Comparison of ENCODE assay signal across 10 cellular contexts in the genomic region with DNA sequence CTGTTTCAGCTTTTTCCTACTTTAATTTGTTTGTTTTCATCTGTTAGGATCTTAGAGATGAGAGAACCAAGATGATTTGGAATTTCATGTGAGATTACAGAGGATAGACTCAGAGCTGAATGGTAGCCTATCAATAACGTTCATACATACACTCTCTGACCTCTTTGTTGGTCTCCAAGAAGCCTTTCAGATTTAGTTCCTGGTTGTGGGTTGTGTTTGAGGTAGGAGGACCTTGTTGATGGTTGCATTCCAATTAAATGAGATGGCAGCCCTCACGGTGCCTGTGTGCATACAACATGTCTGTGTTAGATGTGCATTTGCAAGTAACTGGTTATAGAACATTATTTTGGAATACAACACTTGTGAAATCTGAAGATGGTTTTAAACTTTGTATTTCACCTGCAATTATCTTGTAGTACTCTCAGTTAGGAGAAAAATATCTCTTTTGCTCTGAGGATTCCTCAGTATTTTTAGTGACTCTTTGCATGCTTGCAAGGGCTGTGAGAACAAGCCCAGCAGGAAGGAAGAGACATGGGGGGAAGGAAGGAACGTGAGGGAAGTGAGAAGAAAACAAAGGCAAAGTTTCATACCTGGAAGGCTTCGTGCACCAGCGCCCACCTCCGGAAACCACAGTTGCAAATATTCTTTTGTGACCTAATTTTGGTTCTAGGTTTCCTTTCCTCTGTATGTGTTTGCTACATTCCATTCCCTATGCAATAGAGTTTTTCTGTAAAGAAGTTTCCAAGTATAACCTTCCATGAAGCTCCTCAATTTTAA.
A peak's percentile ranks its signal among the peaks of the same experiment; 100 is the strongest.
DNase-seq lines count a peak whose midpoint lies in the region; ATAC-seq, FAIRE-seq and TF ChIP-seq lines count a peak whose summit lies in the region.
"Had no signal": no experiment of that assay in that cellular context is flagged by ENCODE, and none has a peak within 500 bp of the region (broad histone marks: within the 10 kb centered on the region; RNA-seq: fewer than 3 reads in every experiment).

No MANE protein-coding gene starts in this region.

- H3K4me3 ChIP-seq in esophagus squamous epithelium = no peak overlapping the region
- H3K4me3 ChIP-seq: sigmoid colon, tibial artery had no signal

- intact Hi-C loops in activated CD8-positive, alpha-beta T cell treated with anti-CD3 and anti-CD28 coated beads for 36 hours (cut with micrococcal nuclease) = no loop called here
- intact Hi-C loops in esophagus squamous epithelium (cut with DNase I) = no loop called here

- H3K36me3 ChIP-seq in esophagus squamous epithelium = no peaks in the 10 kb centered on the region
- H3K36me3 ChIP-seq: sigmoid colon, tibial artery had no signal

- H3K27ac Mint-ChIP-seq in activated CD8-positive, alpha-beta T cell treated with anti-CD3 and anti-CD28 coated beads for 36 hours = peak overlapping the region; percentile 84

- H3K27me3 Mint-ChIP-seq in activated CD8-positive, alpha-beta T cell treated with anti-CD3 and anti-CD28 coated beads for 36 hours = no peaks in the 10 kb centered on the region

- CTCF ChIA-PET in activated CD8-positive, alpha-beta T cell treated with anti-CD3 and anti-CD28 coated beads for 36 hours (lab: Charles Lee) = interaction anchor here (0.9 to 1.9 kb wide), 5 partner anchors 11 to 55 kb away, joined by 3 to 13 read pairs (median 3); no protein-coding TSS in a partner anchor

- H3K9me3 Mint-ChIP-seq in activated CD8-positive, alpha-beta T cell treated with anti-CD3 and anti-CD28 coated beads for 36 hours = no peaks in the 10 kb centered on the region

- H3K27me3 ChIP-seq in foreskin keratinocyte (no peaks in the 10 kb centered on the region), esophagus squamous epithelium (no peaks in the 10 kb centered on the region)
- H3K27me3 ChIP-seq: sigmoid colon, tibial artery had no signal

- H3K4me3 Mint-ChIP-seq in activated CD8-positive, alpha-beta T cell treated with anti-CD3 and anti-CD28 coated beads for 36 hours = peak overlapping the region; percentile 45

- no peaks in the 10 kb centered on the region for H3K36me3 Mint-ChIP-seq in activated CD8-positive, alpha-beta T cell treated with anti-CD3 and anti-CD28 coated beads for 36 hours (ENCODE audit: low read depth)

- peak; percentile 43 for FAIRE-seq in H54 (lab: Jason Lieb, UNC)

- 25 to 42% methylated on average over 6 of the region's 6 CpGs for WGBS in esophagus squamous epithelium, 2 donors

- peak; percentile 18 for ATAC-seq in activated CD8-positive, alpha-beta T cell treated with anti-CD3 and anti-CD28 coated beads for 36 hours
- ATAC-seq in foreskin keratinocyte (peak; percentile 87), HG02642 (IDR thresholded peaks at IDR 0.05; ENCODE audit: poor library complexity, unreplicated experiment) (no peak)

- TF ChIP-seq CTCF in activated CD8-positive, alpha-beta T cell treated with anti-CD3 and anti-CD28 coated beads for 36 hours (IDR thresholded peaks at IDR 0.05) = no peak
- no peak for TF ChIP-seq CTCF in foreskin keratinocyte (conservative IDR thresholded peaks at IDR 0.05)
- no peak for TF ChIP-seq CTCF in esophagus squamous epithelium (IDR thresholded peaks at IDR 0.05)

- H3K27ac ChIP-seq in foreskin keratinocyte (no peak overlapping the region), esophagus squamous epithelium (peak overlapping the region in 1 of 4 donors; percentile 60)
- H3K27ac ChIP-seq: tibial artery had no signal

- peak; percentile 45 for DNase-seq in AG08395 (ENCODE audit: low spot score)
- peak; percentile 25 for DNase-seq in H54 (ENCODE audit: insufficient read length, low spot score)
- peak; percentile 51 for DNase-seq in activated CD8-positive, alpha-beta T cell treated with anti-CD3 and anti-CD28 coated beads for 36 hours
- peak; percentile 18 to 87 for DNase-seq in foreskin keratinocyte
- DNase-seq in germinal center (ENCODE audit: low spot score) = no peak
- no peak for DNase-seq in NCI-H1048 (lab: John Stamatoyannopoulos, UW)
- DNase-seq in esophagus squamous epithelium (lab: John Stamatoyannopoulos, UW) = no peak
- DNase-seq: sigmoid colon, tibial artery had no signal

- H3K9me3 ChIP-seq in esophagus squamous epithelium = no peaks in the 10 kb centered on the region
- H3K9me3 ChIP-seq: sigmoid colon, tibial artery had no signal

- peaks cover 76% of the 10 kb centered on the region for H3K4me1 Mint-ChIP-seq in activated CD8-positive, alpha-beta T cell treated with anti-CD3 and anti-CD28 coated beads for 36 hours (ENCODE audit: low read depth)

- TF ChIP-seq POLR2A in H54 (IDR thresholded peaks at IDR 0.05; ENCODE audit: low read depth, low read length) (no peak), esophagus squamous epithelium (IDR thresholded peaks at IDR 0.05) (no peak)

- POLR2A ChIA-PET in activated CD8-positive, alpha-beta T cell treated with anti-CD3 and anti-CD28 coated beads for 36 hours (lab: Charles Lee) = no interaction called here

- H3K4me1 ChIP-seq in foreskin keratinocyte (peaks cover 13% of the 10 kb centered on the region), esophagus squamous epithelium (peaks cover 8 to 29% (median 14%) of the 10 kb centered on the region in 3 donors)
- H3K4me1 ChIP-seq: sigmoid colon had no signal

Comparison
In these comparisons a context has a peak if more than half of its experiments do, and no peak if none do; other contexts are left out.
1. DNase-seq: peak in AG08395 (single experiment), H54 (single experiment), activated CD8-positive, alpha-beta T cell treated with anti-CD3 and anti-CD28 coated beads for 36 hours (single experiment) and foreskin keratinocyte (2 of 2); none in germinal center (single experiment), NCI-H1048 (single experiment) and esophagus squamous epithelium (single experiment).